20 cellular contexts compared by ENCODE assay signal in genomic region chr12:42802688-42803279, GRCh38.
"Had no signal": no experiment of that assay in that cellular context is flagged by ENCODE, and none has a peak within 500 bp of the region (broad histone marks: within the 10 kb centered on the region; RNA-seq: fewer than 3 reads in every experiment).

No MANE protein-coding gene starts in this region.

- H3K36me3 ChIP-seq: colonic mucosa, esophagus muscularis mucosa, prostate gland, spleen, thyroid gland had no signal

- DNase-seq: activated B cell treated with CpG ODN at 0.5 μM for 24 hours; activated CD4-positive, alpha-beta T cell treated with anti-CD3 and anti-CD28 coated beads, Interleukin-2, amount 10 ng/mL, durations not matched to agents 24 days and 14 days; activated naive CD4-positive, alpha-beta T cell treated with anti-CD3 and anti-CD28 coated beads for 36 hours; activated naive CD8-positive, alpha-beta T cell treated with anti-CD3 and anti-CD28 coated beads, Interleukin-2, amount 50 U/mL, for 24 hours; activated T-cell treated with anti-CD3 and anti-CD28 coated beads for 4 hours; caudate nucleus; colonic mucosa; nephron progenitor cell; occipital lobe; right cardiac atrium; spleen; stimulated activated CD4-positive, alpha-beta T cell treated with anti-CD3 and anti-CD28 coated beads, Interleukin-1b, Interleukin-23, amount 100 ng/mL, for 48 hours; thyroid gland had no signal

- H3K27me3 ChIP-seq: colonic mucosa, esophagus muscularis mucosa, spleen, thyroid gland had no signal

- FAIRE-seq: keratinocyte had no signal

- H3K9me3 Mint-ChIP-seq: activated B cell treated with CpG ODN at 0.5 μM for 24 hours; activated CD4-positive, alpha-beta T cell treated with anti-CD3 and anti-CD28 coated beads, Interleukin-2, amount 10 ng/mL, durations not matched to agents 24 days and 14 days; activated naive CD4-positive, alpha-beta T cell treated with anti-CD3 and anti-CD28 coated beads for 36 hours; activated naive CD8-positive, alpha-beta T cell treated with anti-CD3 and anti-CD28 coated beads, Interleukin-2, amount 50 U/mL, for 24 hours; activated T-helper 17 cell treated with anti-CD3 and anti-CD28 coated beads, Interleukin-2, amount 50 U/mL, for 72 hours; nephron progenitor cell; stimulated activated memory B cell treated with anti-CD40 and anti-IgM and Interleukin-4, amounts not matched to agents 10 μg/mL and 1 μg/mL and 100 μg/mL, for 72 hours; T-helper 2 cell treated with Interferon-gamma antibody and Interleukin-4, amounts not matched to agents 5 μg/mL and 100 μg/mL, for 36 hours had no signal

- H3K9me3 ChIP-seq: colonic mucosa, esophagus muscularis mucosa, prostate gland, spleen, thyroid gland had no signal

- H3K27me3 Mint-ChIP-seq: activated B cell treated with CpG ODN at 0.5 μM for 24 hours; activated CD4-positive, alpha-beta T cell treated with anti-CD3 and anti-CD28 coated beads, Interleukin-2, amount 10 ng/mL, durations not matched to agents 24 days and 14 days; activated naive CD8-positive, alpha-beta T cell treated with anti-CD3 and anti-CD28 coated beads, Interleukin-2, amount 50 U/mL, for 24 hours; activated T-helper 17 cell treated with anti-CD3 and anti-CD28 coated beads, Interleukin-2, amount 50 U/mL, for 72 hours; stimulated activated memory B cell treated with anti-CD40 and anti-IgM and Interleukin-4, amounts not matched to agents 10 μg/mL and 1 μg/mL and 100 μg/mL, for 72 hours had no signal

- ATAC-seq: activated naive CD8-positive, alpha-beta T cell treated with anti-CD3 and anti-CD28 coated beads, Interleukin-2, amount 50 U/mL, for 24 hours; activated T-helper 17 cell treated with anti-CD3 and anti-CD28 coated beads, Interleukin-2, amount 50 U/mL, for 72 hours; left lobe of liver; stimulated activated memory B cell treated with anti-CD40 and anti-IgM and Interleukin-4, amounts not matched to agents 10 μg/mL and 1 μg/mL and 100 μg/mL, for 72 hours had no signal

- H3K4me1 ChIP-seq: colonic mucosa, prostate gland, spleen, thyroid gland had no signal

- H3K27ac ChIP-seq: colonic mucosa, esophagus muscularis mucosa, prostate gland, spleen, thyroid gland had no signal

- H3K36me3 Mint-ChIP-seq: stimulated activated memory B cell treated with anti-CD40 and anti-IgM and Interleukin-4, amounts not matched to agents 10 μg/mL and 1 μg/mL and 100 μg/mL, for 72 hours had no signal

- H3K4me3 Mint-ChIP-seq: activated B cell treated with CpG ODN at 0.5 μM for 24 hours; activated CD4-positive, alpha-beta T cell treated with anti-CD3 and anti-CD28 coated beads, Interleukin-2, amount 10 ng/mL, durations not matched to agents 24 days and 14 days; activated naive CD4-positive, alpha-beta T cell treated with anti-CD3 and anti-CD28 coated beads for 36 hours; activated naive CD8-positive, alpha-beta T cell treated with anti-CD3 and anti-CD28 coated beads, Interleukin-2, amount 50 U/mL, for 24 hours; activated T-helper 17 cell treated with anti-CD3 and anti-CD28 coated beads, Interleukin-2, amount 50 U/mL, for 72 hours; nephron progenitor cell; stimulated activated memory B cell treated with anti-CD40 and anti-IgM and Interleukin-4, amounts not matched to agents 10 μg/mL and 1 μg/mL and 100 μg/mL, for 72 hours; T-helper 2 cell treated with Interferon-gamma antibody and Interleukin-4, amounts not matched to agents 5 μg/mL and 100 μg/mL, for 36 hours had no signal

- H3K4me1 Mint-ChIP-seq: activated B cell treated with CpG ODN at 0.5 μM for 24 hours; activated CD4-positive, alpha-beta T cell treated with anti-CD3 and anti-CD28 coated beads, Interleukin-2, amount 10 ng/mL, durations not matched to agents 24 days and 14 days; activated naive CD8-positive, alpha-beta T cell treated with anti-CD3 and anti-CD28 coated beads, Interleukin-2, amount 50 U/mL, for 24 hours; activated T-helper 17 cell treated with anti-CD3 and anti-CD28 coated beads, Interleukin-2, amount 50 U/mL, for 72 hours; stimulated activated memory B cell treated with anti-CD40 and anti-IgM and Interleukin-4, amounts not matched to agents 10 μg/mL and 1 μg/mL and 100 μg/mL, for 72 hours had no signal

- H3K27ac Mint-ChIP-seq: activated B cell treated with CpG ODN at 0.5 μM for 24 hours; activated CD4-positive, alpha-beta T cell treated with anti-CD3 and anti-CD28 coated beads, Interleukin-2, amount 10 ng/mL, durations not matched to agents 24 days and 14 days; activated naive CD4-positive, alpha-beta T cell treated with anti-CD3 and anti-CD28 coated beads for 36 hours; activated naive CD8-positive, alpha-beta T cell treated with anti-CD3 and anti-CD28 coated beads, Interleukin-2, amount 50 U/mL, for 24 hours; activated T-helper 17 cell treated with anti-CD3 and anti-CD28 coated beads, Interleukin-2, amount 50 U/mL, for 72 hours; nephron progenitor cell; stimulated activated memory B cell treated with anti-CD40 and anti-IgM and Interleukin-4, amounts not matched to agents 10 μg/mL and 1 μg/mL and 100 μg/mL, for 72 hours; T-helper 2 cell treated with Interferon-gamma antibody and Interleukin-4, amounts not matched to agents 5 μg/mL and 100 μg/mL, for 36 hours had no signal

- H3K4me3 ChIP-seq: colonic mucosa, esophagus muscularis mucosa, prostate gland, spleen, thyroid gland had no signal
